ENCODE assay signal across 9 cellular contexts in genomic region chr14:74942164-74942563, GRCh38. TPM values are rescaled to one million over a fixed set of nuclear protein-coding genes. Genes with fewer than 3 reads are reported as not detected.
DNase-seq lines count a peak whose midpoint lies in the region; ATAC-seq and TF ChIP-seq lines count a peak whose summit lies in the region.
"Had no signal": no experiment of that assay in that cellular context is flagged by ENCODE, and none has a peak within 500 bp of the region (broad histone marks: within the 10 kb centered on the region; RNA-seq: fewer than 3 reads in every experiment).

No MANE protein-coding gene starts in this region.

- CTCF ChIA-PET in CD4-positive, alpha-beta T cell (lab: Charles Lee), result interaction anchor here (1.7 kb wide), 1 partner anchor 81 kb away, joined by 5 read pairs; no protein-coding TSS in a partner anchor

- H3K9me3 Mint-ChIP-seq in CD4-positive, alpha-beta T cell, result no peaks in the 10 kb centered on the region
- H3K9me3 Mint-ChIP-seq in activated naive CD8-positive, alpha-beta T cell treated with anti-CD3 and anti-CD28 coated beads, Interleukin-2, amount 50 U/mL, for 24 hours, result peaks cover 5% of the 10 kb centered on the region
- H3K9me3 Mint-ChIP-seq in natural killer cell, result no peaks in the 10 kb centered on the region

- POLR2A ChIA-PET in CD4-positive, alpha-beta T cell (lab: Charles Lee), result interaction anchor here (0.6 to 1.6 kb wide), 3 partner anchors 11 to 136 kb away, joined by 3 to 5 read pairs (median 4); partner anchors contain the start of gene PGF

- H3K4me1 Mint-ChIP-seq in CD4-positive, alpha-beta T cell (ENCODE audit: low read depth), result peaks cover 52% of the 10 kb centered on the region
- peaks cover 33% of the 10 kb centered on the region for H3K4me1 Mint-ChIP-seq in activated naive CD8-positive, alpha-beta T cell treated with anti-CD3 and anti-CD28 coated beads, Interleukin-2, amount 50 U/mL, for 24 hours
- H3K4me1 Mint-ChIP-seq in natural killer cell, result peaks cover 42% of the 10 kb centered on the region in 2 donors

- DNase-seq in CD4-positive, alpha-beta T cell, result no peak
- DNase-seq in GM23248 (no peak), natural killer cell (no peak), OCI-M1 (lab: John Stamatoyannopoulos, UW) (no peak)
- no peak for DNase-seq in activated naive CD8-positive, alpha-beta T cell treated with anti-CD3 and anti-CD28 coated beads, Interleukin-2, amount 50 U/mL, for 24 hours
- DNase-seq in stimulated activated naive CD4-positive, alpha-beta T cell (lab: John Stamatoyannopoulos, UW), result no peak
- DNase-seq: NCI-H524 treated with DMSO at 0.1 percent for 48 hours had no signal

- H3K9me2 ChIP-seq in GM23248 (ENCODE audit: insufficient read depth), result no peaks in the 10 kb centered on the region

- no peaks in the 10 kb centered on the region for H3K79me2 ChIP-seq in GM23248 (ENCODE audit: insufficient read depth)

- H3K4me3 Mint-ChIP-seq in CD4-positive, alpha-beta T cell, result peak overlapping the region; percentile 80
- H3K4me3 Mint-ChIP-seq in activated naive CD8-positive, alpha-beta T cell treated with anti-CD3 and anti-CD28 coated beads, Interleukin-2, amount 50 U/mL, for 24 hours, result peak overlapping the region; percentile 61
- H3K4me3 Mint-ChIP-seq in natural killer cell, result peak overlapping the region; percentile 83

- no peaks in the 10 kb centered on the region for H4K20me1 ChIP-seq in GM23248 (ENCODE audit: insufficient read depth)

- peak overlapping the region; percentile 54 for H2AFZ ChIP-seq in GM23248

- no peak overlapping the region for H3K9ac ChIP-seq in GM23248

- in situ Hi-C loops in GM23248 (cut with MboI), result loop anchor here (25.0 kb wide), 1 partner anchor 345 kb away; the partner anchor contains the start of gene FOS

- no peaks in the 10 kb centered on the region for H3K27me3 ChIP-seq in CD4-positive, alpha-beta T cell (ENCODE audit: control insufficient read depth, insufficient read depth, low read length)
- H3K27me3 ChIP-seq in GM23248 (replicated peaks; ENCODE audit: insufficient read depth), result no peaks in the 10 kb centered on the region

- no peak overlapping the region for H3K4me2 ChIP-seq in GM23248 (ENCODE audit: unreplicated experiment)

- no peaks in the 10 kb centered on the region for H3K36me3 ChIP-seq in GM23248 (ENCODE audit: low read depth)

- H3K27ac Mint-ChIP-seq in CD4-positive, alpha-beta T cell, result peak overlapping the region; percentile 95
- peak overlapping the region; percentile 84 for H3K27ac Mint-ChIP-seq in activated naive CD8-positive, alpha-beta T cell treated with anti-CD3 and anti-CD28 coated beads, Interleukin-2, amount 50 U/mL, for 24 hours
- H3K27ac Mint-ChIP-seq in natural killer cell, result peak overlapping the region; percentile 89 to 96

- intact Hi-C loops in CD4-positive, alpha-beta T cell (cut with DNase I, micrococcal nuclease), result no loop called here
- intact Hi-C loops in natural killer cell (cut with micrococcal nuclease), result no loop called here

- no peak for TF ChIP-seq CTCF in CD4-positive, alpha-beta T cell (IDR thresholded peaks at IDR 0.05)
- no peak for TF ChIP-seq CTCF in natural killer cell (IDR thresholded peaks at IDR 0.05)

- peaks cover 29% of the 10 kb centered on the region for H3F3A ChIP-seq in GM23248 (ENCODE audit: insufficient read depth)

- H3K27ac ChIP-seq in CD4-positive, alpha-beta T cell (ENCODE audit: low read depth, low read length), result peak overlapping the region; percentile 69
- no peak overlapping the region for H3K27ac ChIP-seq in GM23248

- H3K4me3 ChIP-seq in GM23248, result no peak overlapping the region

- no peak for ATAC-seq in CD4-positive, alpha-beta T cell (ENCODE audit: poor library complexity)
- no peak for ATAC-seq in activated naive CD8-positive, alpha-beta T cell treated with anti-CD3 and anti-CD28 coated beads, Interleukin-2, amount 50 U/mL, for 24 hours
- ATAC-seq in natural killer cell, result no peak
- ATAC-seq in HG03520 (IDR thresholded peaks at IDR 0.05; ENCODE audit: unreplicated experiment), result no peak
- ATAC-seq in HG03159 (IDR thresholded peaks at IDR 0.05; ENCODE audit: unreplicated experiment), result no peak

- WGBS in GM23248 (ENCODE audit: low coverage in 1 of 2, low lambda C conversion rate in 2 of 2, missing lambda C conversion rate in 2 of 2), 2 experiments, result 84 to 92% methylated on average over 10 to 11 of the region's 11 CpGs

- peaks cover 32% of the 10 kb centered on the region for H3K4me1 ChIP-seq in GM23248 (ENCODE audit: insufficient read depth)

- no peaks in the 10 kb centered on the region for H3K9me3 ChIP-seq in CD4-positive, alpha-beta T cell (ENCODE audit: control insufficient read depth, low read length)
- H3K9me3 ChIP-seq in GM23248 (ENCODE audit: low read depth), result no peaks in the 10 kb centered on the region

- no peaks in the 10 kb centered on the region for H3K36me3 Mint-ChIP-seq in CD4-positive, alpha-beta T cell (ENCODE audit: low read depth)
- no peaks in the 10 kb centered on the region for H3K36me3 Mint-ChIP-seq in activated naive CD8-positive, alpha-beta T cell treated with anti-CD3 and anti-CD28 coated beads, Interleukin-2, amount 50 U/mL, for 24 hours (ENCODE audit: low read depth)
- H3K36me3 Mint-ChIP-seq in natural killer cell, result no peaks in the 10 kb centered on the region

- no peaks in the 10 kb centered on the region for H3K27me3 Mint-ChIP-seq in CD4-positive, alpha-beta T cell
- no peaks in the 10 kb centered on the region for H3K27me3 Mint-ChIP-seq in activated naive CD8-positive, alpha-beta T cell treated with anti-CD3 and anti-CD28 coated beads, Interleukin-2, amount 50 U/mL, for 24 hours
- H3K27me3 Mint-ChIP-seq in natural killer cell (ENCODE audit: low read depth in 2 of 2), result no peaks in the 10 kb centered on the region

RNA-seq across cellular contexts. Expression of gene PGF, which starts 13.2 kb away (rescaled TPM):
- total RNA-seq in CD4-positive, alpha-beta T cell, result under 1 TPM in 1 of 2 experiments, not detected in 1; 0.11 TPM
- total RNA-seq in GM23248 (2014; rRNA removed; shearing (Covaris generic)), result 1.5 and 1.8 TPM in 2 replicates
- polyA plus RNA-seq in GM23248 (2016; fragmentation: Nextera tagmentation; extraction: Ambion mirVana), result 1.1 and 2.1 TPM in 2 replicates
- total RNA-seq in natural killer cell, result under 1 TPM in 2 of 3 donors, not detected in 1; 0.33 to 0.34 TPM

RNA-seq across cellular contexts. Expression of gene RPS6KL1, which starts 19.1 kb away (rescaled TPM):
- total RNA-seq in CD4-positive, alpha-beta T cell, result 10 to 100 TPM; 12.5 to 12.7 TPM
- 0.38 and 1.4 TPM in 2 replicates for total RNA-seq in GM23248 (2014; rRNA removed; shearing (Covaris generic))
- polyA plus RNA-seq in GM23248 (2016; fragmentation: Nextera tagmentation; extraction: Ambion mirVana), result 0.23 TPM in 1 of 2 replicates, not detected in the other
- total RNA-seq in natural killer cell, result 1 to 10 TPM; 1.9 to 7.9 (median 2.9) TPM
